ENCODE assay signal across 1 cellular context in the genomic region with DNA sequence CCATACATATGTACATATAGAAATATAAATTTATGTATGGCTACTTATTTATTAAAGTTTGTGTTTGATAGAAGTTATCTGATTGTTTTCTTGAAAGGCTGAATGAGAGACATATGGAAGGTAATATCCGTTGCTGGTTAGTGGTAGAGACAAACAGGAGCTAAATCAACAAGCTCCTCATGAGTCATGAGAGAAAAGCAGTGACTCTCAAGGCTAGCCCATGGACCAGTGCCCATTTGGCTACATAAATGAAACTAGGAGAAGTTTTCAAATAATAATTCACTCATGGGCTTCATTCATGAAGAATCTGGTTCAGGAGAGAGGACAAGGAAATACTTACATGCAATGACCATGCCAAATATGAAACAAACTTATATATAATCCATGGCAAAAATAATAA.
TF ChIP-seq lines count a peak whose summit lies in the region.

No MANE protein-coding gene starts in this region.

TF ChIP-seq in SK-N-SH, 30 proteins besides CTCF, POLR2A, EP300 and RAD21 (continued from another document):
- TF ChIP-seq, protein P1, sequence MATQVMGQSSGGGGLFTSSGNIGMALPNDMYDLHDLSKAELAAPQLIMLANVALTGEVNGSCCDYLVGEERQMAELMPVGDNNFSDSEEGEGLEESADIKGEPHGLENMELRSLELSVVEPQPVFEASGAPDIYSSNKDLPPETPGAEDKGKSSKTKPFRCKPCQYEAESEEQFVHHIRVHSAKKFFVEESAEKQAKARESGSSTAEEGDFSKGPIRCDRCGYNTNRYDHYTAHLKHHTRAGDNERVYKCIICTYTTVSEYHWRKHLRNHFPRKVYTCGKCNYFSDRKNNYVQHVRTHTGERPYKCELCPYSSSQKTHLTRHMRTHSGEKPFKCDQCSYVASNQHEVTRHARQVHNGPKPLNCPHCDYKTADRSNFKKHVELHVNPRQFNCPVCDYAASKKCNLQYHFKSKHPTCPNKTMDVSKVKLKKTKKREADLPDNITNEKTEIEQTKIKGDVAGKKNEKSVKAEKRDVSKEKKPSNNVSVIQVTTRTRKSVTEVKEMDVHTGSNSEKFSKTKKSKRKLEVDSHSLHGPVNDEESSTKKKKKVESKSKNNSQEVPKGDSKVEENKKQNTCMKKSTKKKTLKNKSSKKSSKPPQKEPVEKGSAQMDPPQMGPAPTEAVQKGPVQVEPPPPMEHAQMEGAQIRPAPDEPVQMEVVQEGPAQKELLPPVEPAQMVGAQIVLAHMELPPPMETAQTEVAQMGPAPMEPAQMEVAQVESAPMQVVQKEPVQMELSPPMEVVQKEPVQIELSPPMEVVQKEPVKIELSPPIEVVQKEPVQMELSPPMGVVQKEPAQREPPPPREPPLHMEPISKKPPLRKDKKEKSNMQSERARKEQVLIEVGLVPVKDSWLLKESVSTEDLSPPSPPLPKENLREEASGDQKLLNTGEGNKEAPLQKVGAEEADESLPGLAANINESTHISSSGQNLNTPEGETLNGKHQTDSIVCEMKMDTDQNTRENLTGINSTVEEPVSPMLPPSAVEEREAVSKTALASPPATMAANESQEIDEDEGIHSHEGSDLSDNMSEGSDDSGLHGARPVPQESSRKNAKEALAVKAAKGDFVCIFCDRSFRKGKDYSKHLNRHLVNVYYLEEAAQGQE (IDR thresholded peaks at IDR 0.05; ENCODE audit: low read depth, low read length): no peak
- TF ChIP-seq SMC3 (IDR thresholded peaks at IDR 0.05; ENCODE audit: low read depth, low read length): no peak
- TF ChIP-seq MEF2A (IDR thresholded peaks at IDR 0.05; ENCODE audit: borderline replicate concordance, low read depth): no peak
- TF ChIP-seq GATA2 (CRISPR knock-in tag; IDR thresholded peaks at IDR 0.05): no peak
- TF ChIP-seq, protein P2, sequence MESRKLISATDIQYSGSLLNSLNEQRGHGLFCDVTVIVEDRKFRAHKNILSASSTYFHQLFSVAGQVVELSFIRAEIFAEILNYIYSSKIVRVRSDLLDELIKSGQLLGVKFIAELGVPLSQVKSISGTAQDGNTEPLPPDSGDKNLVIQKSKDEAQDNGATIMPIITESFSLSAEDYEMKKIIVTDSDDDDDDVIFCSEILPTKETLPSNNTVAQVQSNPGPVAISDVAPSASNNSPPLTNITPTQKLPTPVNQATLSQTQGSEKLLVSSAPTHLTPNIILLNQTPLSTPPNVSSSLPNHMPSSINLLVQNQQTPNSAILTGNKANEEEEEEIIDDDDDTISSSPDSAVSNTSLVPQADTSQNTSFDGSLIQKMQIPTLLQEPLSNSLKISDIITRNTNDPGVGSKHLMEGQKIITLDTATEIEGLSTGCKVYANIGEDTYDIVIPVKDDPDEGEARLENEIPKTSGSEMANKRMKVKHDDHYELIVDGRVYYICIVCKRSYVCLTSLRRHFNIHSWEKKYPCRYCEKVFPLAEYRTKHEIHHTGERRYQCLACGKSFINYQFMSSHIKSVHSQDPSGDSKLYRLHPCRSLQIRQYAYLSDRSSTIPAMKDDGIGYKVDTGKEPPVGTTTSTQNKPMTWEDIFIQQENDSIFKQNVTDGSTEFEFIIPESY (IDR thresholded peaks at IDR 0.05; ENCODE audit: borderline replicate concordance, low read depth): no peak
- TF ChIP-seq, protein P3, sequence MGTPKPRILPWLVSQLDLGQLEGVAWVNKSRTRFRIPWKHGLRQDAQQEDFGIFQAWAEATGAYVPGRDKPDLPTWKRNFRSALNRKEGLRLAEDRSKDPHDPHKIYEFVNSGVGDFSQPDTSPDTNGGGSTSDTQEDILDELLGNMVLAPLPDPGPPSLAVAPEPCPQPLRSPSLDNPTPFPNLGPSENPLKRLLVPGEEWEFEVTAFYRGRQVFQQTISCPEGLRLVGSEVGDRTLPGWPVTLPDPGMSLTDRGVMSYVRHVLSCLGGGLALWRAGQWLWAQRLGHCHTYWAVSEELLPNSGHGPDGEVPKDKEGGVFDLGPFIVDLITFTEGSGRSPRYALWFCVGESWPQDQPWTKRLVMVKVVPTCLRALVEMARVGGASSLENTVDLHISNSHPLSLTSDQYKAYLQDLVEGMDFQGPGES (IDR thresholded peaks at IDR 0.05; ENCODE audit: low read depth, low read length): no peak
- no peak for TF ChIP-seq EZH2phosphoT487 (IDR thresholded peaks at IDR 0.05; ENCODE audit: borderline replicate concordance, low read depth)
